ENCODE assay signal across 24 cellular contexts in the genomic region with DNA sequence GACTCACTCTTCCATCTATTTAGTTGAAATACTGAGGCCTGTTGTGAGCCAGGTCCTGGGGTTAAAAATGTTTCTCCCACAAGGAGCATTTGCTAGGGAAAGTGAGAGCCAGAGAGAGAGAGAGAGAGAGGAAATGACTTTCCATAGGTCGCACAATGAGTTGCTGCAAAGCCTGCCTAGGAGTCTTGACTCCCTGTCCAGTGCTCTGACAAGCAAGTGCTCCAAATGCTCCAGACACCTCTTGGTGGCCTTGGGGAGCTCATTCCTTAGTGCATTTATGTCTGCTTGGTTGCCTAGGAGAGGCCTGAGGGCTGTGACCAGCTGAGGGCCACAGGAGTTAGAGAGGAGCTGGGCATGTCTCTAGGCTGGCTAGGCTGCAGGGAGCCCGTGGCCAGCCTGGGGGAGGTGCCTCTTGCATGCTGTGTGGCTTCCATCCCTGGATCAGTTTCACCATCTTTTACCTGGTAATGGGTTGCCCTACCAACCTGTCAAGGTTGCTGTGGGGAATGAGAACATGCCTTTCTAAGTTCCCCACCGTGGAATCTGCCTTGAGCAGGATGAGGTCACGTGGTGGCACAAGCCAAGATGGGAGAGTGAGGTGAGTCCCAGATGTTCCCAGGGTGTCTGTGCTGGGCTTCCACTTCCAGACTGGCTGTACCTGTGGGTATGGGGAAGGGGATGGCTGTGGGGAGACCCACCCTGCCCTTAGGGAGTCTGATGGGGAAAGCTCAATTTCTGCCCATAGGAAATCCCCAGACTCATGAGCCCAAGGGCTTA.
DNase-seq lines count a peak whose midpoint lies in the region; ATAC-seq, FAIRE-seq and TF ChIP-seq lines count a peak whose summit lies in the region.
"Had no signal": no experiment of that assay in that cellular context is flagged by ENCODE, and none has a peak within 500 bp of the region (broad histone marks: within the 10 kb centered on the region; RNA-seq: fewer than 3 reads in every experiment).

No MANE protein-coding gene starts in this region.

- H3K9ac ChIP-seq in PC-3 (ENCODE audit: low read length) (no peak overlapping the region), GM12878 (ENCODE audit: control insufficient read depth, insufficient read depth, low read length) (no peak overlapping the region)

- DNase-seq in PC-3, result no peak
- no peak for DNase-seq in GM12878 (ENCODE audit: low read depth, low spot score)
- peak; percentile 11 for DNase-seq in left kidney (ENCODE audit: low read depth, low spot score)
- no peak for DNase-seq in thyroid gland
- no peak for DNase-seq in SKM-1 treated with dmso at 0.1 percent for 144 hours (lab: John Stamatoyannopoulos, UW; ENCODE audit: unreplicated experiment)
- no peak for DNase-seq in HEK293T (ENCODE audit: extremely low spot score)
- DNase-seq: C1 segment of cervical spinal cord; CD4-positive, alpha-beta memory T cell; DMS 273 treated with DMSO at 0.1 percent for 48 hours; DND-41; Karpas-422; NCI-H2081 treated with DMSO at 0.1 percent for 48 hours; NCI-H2171 treated with DMSO at 0.1 percent for 48 hours; NCI-H524; NCI-H82; NK-92 treated with Interleukin-12 subunit alpha and Interleukin-12 subunit beta, amount 100 ng/mL, for 24 hours; SIG-M5; SW 1271 had no signal

- H2AFZ ChIP-seq in PC-3 (ENCODE audit: low read length), result no peak overlapping the region
- H2AFZ ChIP-seq in GM12878 (ENCODE audit: control insufficient read depth, low read depth, low read length), result no peak overlapping the region

- CTCF ChIA-PET in PC-3 (lab: Charles Lee), result no interaction called here
- CTCF ChIA-PET in GM12878 (lab: Yijun Ruan, JAX), result no interaction called here
- CTCF ChIA-PET in HEK293T (lab: Yijun Ruan, JAX), result interaction anchor here (0.6 kb wide), 1 partner anchor 39 kb away, joined by 3 read pairs; no protein-coding TSS in a partner anchor

- no peak for TF ChIP-seq POLR2A in GM12878 (IDR thresholded peaks at IDR 0.05; ENCODE audit: low read depth, low read length)
- no peak for TF ChIP-seq POLR2A in thyroid gland (IDR thresholded peaks at IDR 0.05)

- intact Hi-C loops in PC-3 (cut with micrococcal nuclease), result no loop called here
- intact Hi-C loops in GM12878 (cut with micrococcal nuclease; ENCODE audit: unreplicated experiment), result no loop called here
- intact Hi-C loops in thyroid gland (cut with DNase I), result no loop called here

- in situ Hi-C loops in GM12878 (cut with MboI), result no loop called here

- H3K4me2 ChIP-seq in PC-3 (ENCODE audit: low read length) (0 out of 2 replicates have a peak overlapping the region, but pooled peaks have one; percentile 8), GM12878 (ENCODE audit: control insufficient read depth, insufficient read depth) (no peak overlapping the region)

- H3K27me3 ChIP-seq in PC-3 (ENCODE audit: low read length) (no peaks in the 10 kb centered on the region), GM12878 (replicated peaks in 1 of 2; ENCODE audit: control insufficient read depth in 2 of 2, insufficient read depth in 2 of 2, low read length in 1 of 2) (peaks cover 0 to 3% of the 10 kb centered on the region in 2 experiments; a peak in 1 of 4 replicates), thyroid gland (no peaks in the 10 kb centered on the region)

- H4K20me1 ChIP-seq in PC-3 (ENCODE audit: low read length) (no peaks in the 10 kb centered on the region), GM12878 (ENCODE audit: control insufficient read depth, insufficient read depth) (no peaks in the 10 kb centered on the region)

- H3K4me1 ChIP-seq in PC-3 (ENCODE audit: insufficient read depth, low read length) (peaks cover 13% of the 10 kb centered on the region), GM12878 (ENCODE audit: control insufficient read depth, insufficient read depth, low read length) (no peaks in the 10 kb centered on the region), thyroid gland (peaks cover 85 to 94% of the 10 kb centered on the region in 2 donors)

- H3K27ac ChIP-seq in PC-3 (ENCODE audit: low read length) (no peak overlapping the region), GM12878 (ENCODE audit: control insufficient read depth, insufficient read depth) (no peak overlapping the region), thyroid gland (peak overlapping the region; percentile 79 to 89 (median 81))
- H3K27ac ChIP-seq: HL-60, SK-N-MC had no signal

- no peak for FAIRE-seq in GM12878 (lab: Jason Lieb, UNC)
- FAIRE-seq: GM18507, H54, RCC 7860 had no signal

- no peaks in the 10 kb centered on the region for H3K9me2 ChIP-seq in PC-3 (replicated peaks; ENCODE audit: low read length)

- H3K9me3 ChIP-seq in PC-3 (ENCODE audit: low read length), result no peaks in the 10 kb centered on the region
- no peaks in the 10 kb centered on the region for H3K9me3 ChIP-seq in GM12878 (replicated peaks; ENCODE audit: control insufficient read depth, insufficient read depth, low read length)
- no peaks in the 10 kb centered on the region for H3K9me3 ChIP-seq in thyroid gland

- no peak for TF ChIP-seq RAD21 in GM12878 (IDR thresholded peaks at IDR 0.05; ENCODE audit: insufficient read depth, low read depth, low read length)

- TF ChIP-seq EP300 in GM12878 (IDR thresholded peaks at IDR 0.05; ENCODE audit: borderline replicate concordance in 1 of 2, control insufficient read depth in 1 of 2, low read depth in 2 of 2, low read length in 2 of 2), result no peak

- POLR2A ChIA-PET in PC-3 (lab: Charles Lee; ENCODE audit: unreplicated experiment) (interaction anchor here (0.5 kb wide), 1 partner anchor 42 kb away, joined by 3 read pairs; no protein-coding TSS in a partner anchor), GM12878 (lab: Charles Lee) (interaction anchor here (0.7 to 1.2 kb wide), 2 partner anchors 11 to 117 kb away, joined by 3 read pairs; no protein-coding TSS in a partner anchor), HEK293T (lab: Yijun Ruan, JAX) (interaction anchor here (1.0 kb wide), 1 partner anchor 20 kb away, joined by 3 read pairs; no protein-coding TSS in a partner anchor)

- H3K36me3 ChIP-seq in PC-3 (ENCODE audit: low read depth, low read length), result no peaks in the 10 kb centered on the region
- H3K36me3 ChIP-seq in GM12878 (ENCODE audit: control insufficient read depth in 2 of 2, insufficient read depth in 2 of 2, low read length in 1 of 2), result no peaks in the 10 kb centered on the region
- no peaks in the 10 kb centered on the region for H3K36me3 ChIP-seq in thyroid gland

- no peak overlapping the region for H3K4me3 ChIP-seq in PC-3 (ENCODE audit: low read length)
- H3K4me3 ChIP-seq in GM12878, result no peak overlapping the region
- no peak overlapping the region for H3K4me3 ChIP-seq in thyroid gland (replicated peaks in 1 of 3)
- H3K4me3 ChIP-seq: SK-N-MC had no signal

- H3F3A ChIP-seq in PC-3 (ENCODE audit: low read length, unreplicated experiment), result no peaks in the 10 kb centered on the region

- TF ChIP-seq CTCF in PC-3 (conservative IDR thresholded peaks at IDR 0.05; ENCODE audit: low read depth, low read length) (no peak), GM12878 (IDR thresholded peaks at IDR 0.05 in 2 of 3, conservative IDR thresholded peaks at IDR 0.05 in 1 of 3; ENCODE audit: control insufficient read depth in 2 of 3, extremely low read depth in 1 of 3, insufficient read depth in 1 of 3, low read depth in 3 of 3, low read length in 3 of 3) (no peak), thyroid gland (IDR thresholded peaks at IDR 0.05) (no peak)

- RAD21 ChIA-PET in GM12878 (lab: Charles Lee; ENCODE audit: unreplicated experiment), result no interaction called here

- no peak for ATAC-seq in PC-3
- no peak; the same call in 2 of the 3 replicates for ATAC-seq in GM12878
- no peak for ATAC-seq in HG03442 (IDR thresholded peaks at IDR 0.05; ENCODE audit: unreplicated experiment)

- 0% methylated on average over 4 of the region's 4 CpGs for WGBS in GM12878 (ENCODE audit: insufficient coverage, insufficient replicate concordance, low lambda C conversion rate, missing lambda C conversion rate)
- WGBS in thyroid gland, 2 donors, result 70 to 80% methylated on average over 3 to 4 of the region's 4 CpGs

- no TSS peak for BruUV-seq in PC-3 (replicated peaks; lab: Mats Ljungman, UMichigan)
- BruUV-seq in GM12878 (replicated peaks; lab: Mats Ljungman, UMichigan), result no TSS peak

- H3K79me2 ChIP-seq in PC-3 (ENCODE audit: low read length) (no peaks in the 10 kb centered on the region), GM12878 (ENCODE audit: control insufficient read depth, insufficient read depth, low read length) (no peaks in the 10 kb centered on the region)

- SMC1A ChIA-PET in GM12878 (lab: Charles Lee; ENCODE audit: uncharacterized antibody, unreplicated experiment), result interaction anchor here (1.7 kb wide), 1 partner anchor 26 kb away, joined by 4 read pairs; no protein-coding TSS in a partner anchor

TF ChIP-seq in GM12878, 131 proteins besides CTCF, POLR2A, EP300 and RAD21:
- TF ChIP-seq CHD2 (IDR thresholded peaks at IDR 0.05; ENCODE audit: borderline replicate concordance, low read depth, low read length) (no peak), USF1 (IDR thresholded peaks at IDR 0.05; ENCODE audit: borderline replicate concordance, extremely low read length, insufficient read depth, low read depth, low read length) (peak; percentile 52), MEF2B (IDR thresholded peaks at IDR 0.05; ENCODE audit: partially characterized antibody, poor library complexity, severe bottlenecking) (peak; percentile 63), RAD51 (IDR thresholded peaks at IDR 0.05) (peak; percentile 48; the same call in 1 of the 2 replicates)

TF ChIP-seq in HEK293T, 16 proteins besides CTCF, POLR2A, EP300 and RAD21:
- TF ChIP-seq FOXK2 (IDR thresholded peaks at IDR 0.05) (no peak), HDGF (IDR thresholded peaks at IDR 0.05; ENCODE audit: borderline replicate concordance) (no peak), CTBP1 (IDR thresholded peaks at IDR 0.05; ENCODE audit: borderline replicate concordance) (no peak), TARDBP (IDR thresholded peaks at IDR 0.05) (no peak), ZNF384 (IDR thresholded peaks at IDR 0.05) (no peak), BHLHE40 (IDR thresholded peaks at IDR 0.05; ENCODE audit: borderline replicate concordance) (no peak), ARNT (IDR thresholded peaks at IDR 0.05) (no peak), SP1 (IDR thresholded peaks at IDR 0.05) (no peak), L3MBTL2 (conservative IDR thresholded peaks at IDR 0.05) (no peak)

Comparison
In these comparisons a context has a peak if more than half of its experiments do, and no peak if none do; other contexts are left out.
1. H3K27ac ChIP-seq: peak in thyroid gland (3 of 3); none in PC-3 (single experiment) and GM12878 (single experiment).